Comparison of ENCODE assay signal across 20 cellular contexts in genomic region chr2:11540996-11541692, GRCh38. TPM values are rescaled to one million over a fixed set of nuclear protein-coding genes. Genes with fewer than 3 reads are reported as not detected.
DNase-seq lines count a peak whose midpoint lies in the region; ATAC-seq and TF ChIP-seq lines count a peak whose summit lies in the region.
"Had no signal": no experiment of that assay in that cellular context is flagged by ENCODE, and none has a peak within 500 bp of the region (broad histone marks: within the 10 kb centered on the region; RNA-seq: fewer than 3 reads in every experiment).

No MANE protein-coding gene starts in this region.

- no peak for ATAC-seq in HG02763 (IDR thresholded peaks at IDR 0.05; ENCODE audit: unreplicated experiment)
- no peak for ATAC-seq in HG02588 (IDR thresholded peaks at IDR 0.05; ENCODE audit: unreplicated experiment)
- ATAC-seq: activated naive CD8-positive, alpha-beta T cell treated with anti-CD3 and anti-CD28 coated beads, Interleukin-2, amount 50 U/mL, for 24 hours; Panc1 had no signal

- no TSS peak for BruUV-seq in MCF 10A (replicated peaks; lab: Mats Ljungman, UMichigan)
- BruUV-seq in mammary epithelial cell (replicated peaks; lab: Mats Ljungman, UMichigan), result no TSS peak

- no peak overlapping the region for H3K9ac ChIP-seq in mammary epithelial cell (ENCODE audit: insufficient read depth, low read length)
- no peak overlapping the region for H3K9ac ChIP-seq in iPS-18a (ENCODE audit: low read length)

- H3K36me3 Mint-ChIP-seq in MCF 10A (ENCODE audit: insufficient read depth, unreplicated experiment), result no peaks in the 10 kb centered on the region
- peaks cover 4% of the 10 kb centered on the region for H3K36me3 Mint-ChIP-seq in type B pancreatic cell
- H3K36me3 Mint-ChIP-seq: brain had no signal

- H3K36me3 ChIP-seq in mammary epithelial cell (ENCODE audit: insufficient read depth, low read length) (no peaks in the 10 kb centered on the region), iPS-18a (ENCODE audit: control insufficient read depth, low read depth, low read length) (no peaks in the 10 kb centered on the region)
- H3K36me3 ChIP-seq: HAP-1, heart right ventricle, SJSA1, spleen had no signal

- TF ChIP-seq CTCF in MCF 10A (IDR thresholded peaks at IDR 0.05; ENCODE audit: unreplicated experiment) (no peak), mammary epithelial cell (conservative IDR thresholded peaks at IDR 0.05 in 1 of 2, IDR thresholded peaks at IDR 0.05 in 1 of 2; ENCODE audit: extremely low read depth in 1 of 2, insufficient read depth in 1 of 2, low read depth in 1 of 2, low read length in 2 of 2) (no peak), type B pancreatic cell (conservative IDR thresholded peaks at IDR 0.05) (no peak)

- intact Hi-C loops in MCF 10A (cut with micrococcal nuclease), result no loop called here
- intact Hi-C loops in mammary epithelial cell (cut with micrococcal nuclease), result no loop called here

- 70% methylated on average over 4 of the region's 11 CpGs for WGBS in mammary epithelial cell (ENCODE audit: low coverage, missing lambda C conversion rate)

- peaks cover 7% of the 10 kb centered on the region for H3K27me3 Mint-ChIP-seq in MCF 10A (ENCODE audit: insufficient read depth, unreplicated experiment)
- H3K27me3 Mint-ChIP-seq in type B pancreatic cell, result peaks cover 7% of the 10 kb centered on the region
- H3K27me3 Mint-ChIP-seq: brain had no signal

- in situ Hi-C loops in mammary epithelial cell (cut with MboI; ENCODE audit: low sequenced_read_pairs in 2 of 2), result no loop called here

- dilution Hi-C loops in mammary epithelial cell (cut with HindIII; ENCODE audit: low sequenced_read_pairs), result no loop called here

- no peak for DNase-seq in MCF 10A (ENCODE audit: unreplicated experiment)
- no peak for DNase-seq in mammary epithelial cell
- DNase-seq in NCI-H2029 (lab: John Stamatoyannopoulos, UW), result peak; percentile 31
- DNase-seq in type B pancreatic cell (ENCODE audit: extremely low spot score, unreplicated experiment), result peak; percentile 48
- DNase-seq in MV-4-11 (lab: John Stamatoyannopoulos, UW), result no peak
- DNase-seq: ACHN; activated CD8-positive, alpha-beta memory T cell treated with anti-CD3 and anti-CD28 coated beads, Interleukin-2, amount 50 U/mL, for 4 hours; activated naive CD8-positive, alpha-beta T cell treated with anti-CD3 and anti-CD28 coated beads, Interleukin-2, amount 50 U/mL, for 24 hours; Kasumi-1; spleen; stimulated activated CD4-positive, alpha-beta T cell treated with anti-CD3 and anti-CD28 coated beads, Interleukin-4, amount 100 ng/mL, for 24 hours had no signal

- CTCF ChIA-PET in MCF 10A (lab: Yijun Ruan, JAX), result interaction anchor here (0.7 to 5.3 kb wide), 3 partner anchors 15 to 41 kb away, joined by 3 to 26 read pairs (median 3); no protein-coding TSS in a partner anchor
- CTCF ChIA-PET in mammary epithelial cell (lab: Charles Lee; ENCODE audit: low non-redundant PET), result no interaction called here

- H3K27ac Mint-ChIP-seq in MCF 10A (ENCODE audit: low read depth, unreplicated experiment), result no peak overlapping the region
- no peak overlapping the region for H3K27ac Mint-ChIP-seq in type B pancreatic cell
- H3K27ac Mint-ChIP-seq: activated naive CD8-positive, alpha-beta T cell treated with anti-CD3 and anti-CD28 coated beads, Interleukin-2, amount 50 U/mL, for 24 hours had no signal

- peaks cover 4% of the 10 kb centered on the region for H3K27me3 ChIP-seq in mammary epithelial cell (ENCODE audit: insufficient read depth, low read length)
- H3K27me3 ChIP-seq in iPS-18a (ENCODE audit: control insufficient read depth, insufficient read depth, low read length), result no peaks in the 10 kb centered on the region

- no peak overlapping the region for H3K27ac ChIP-seq in mammary epithelial cell (ENCODE audit: insufficient read depth, low read depth, low read length)
- no peak overlapping the region for H3K27ac ChIP-seq in iPS-18a (ENCODE audit: low read length)
- H3K27ac ChIP-seq: coronary artery, SJSA1, spleen had no signal

- POLR2A ChIA-PET in MCF 10A (lab: Yijun Ruan, JAX), result no interaction called here

- no peaks in the 10 kb centered on the region for H3K9me3 ChIP-seq in mammary epithelial cell (replicated peaks; ENCODE audit: insufficient read depth, low read length)
- no peaks in the 10 kb centered on the region for H3K9me3 ChIP-seq in iPS-18a (ENCODE audit: control insufficient read depth, low read depth, low read length)
- H3K9me3 ChIP-seq: HAP-1, heart right ventricle, SJSA1, spleen had no signal

- H3K79me2 ChIP-seq in mammary epithelial cell (ENCODE audit: insufficient read depth, low read length), result no peaks in the 10 kb centered on the region

- H3K9me3 Mint-ChIP-seq in MCF 10A (ENCODE audit: unreplicated experiment), result no peaks in the 10 kb centered on the region
- H3K9me3 Mint-ChIP-seq in type B pancreatic cell, result no peaks in the 10 kb centered on the region
- H3K9me3 Mint-ChIP-seq: activated naive CD8-positive, alpha-beta T cell treated with anti-CD3 and anti-CD28 coated beads, Interleukin-2, amount 50 U/mL, for 24 hours; brain had no signal

- H3K4me3 Mint-ChIP-seq in MCF 10A (ENCODE audit: unreplicated experiment), result peak overlapping the region; percentile 69
- no peak overlapping the region for H3K4me3 Mint-ChIP-seq in type B pancreatic cell
- H3K4me3 Mint-ChIP-seq: activated naive CD8-positive, alpha-beta T cell treated with anti-CD3 and anti-CD28 coated beads, Interleukin-2, amount 50 U/mL, for 24 hours; brain had no signal

- H3K4me1 ChIP-seq in mammary epithelial cell (ENCODE audit: insufficient read depth, low read length) (no peaks in the 10 kb centered on the region), iPS-18a (ENCODE audit: control insufficient read depth, low read depth, low read length) (peaks cover 38% of the 10 kb centered on the region)
- H3K4me1 ChIP-seq: HAP-1, SJSA1, spleen had no signal

- no peak overlapping the region for H2AFZ ChIP-seq in mammary epithelial cell (ENCODE audit: low read depth, low read length)

- H3K4me1 Mint-ChIP-seq in MCF 10A (ENCODE audit: insufficient read depth, unreplicated experiment) (peaks cover 32% of the 10 kb centered on the region), type B pancreatic cell (ENCODE audit: unreplicated experiment) (peaks cover 37% of the 10 kb centered on the region)
- H3K4me1 Mint-ChIP-seq: activated naive CD8-positive, alpha-beta T cell treated with anti-CD3 and anti-CD28 coated beads, Interleukin-2, amount 50 U/mL, for 24 hours had no signal

- H3K4me3 ChIP-seq in mammary epithelial cell (replicated peaks in 1 of 3; ENCODE audit: insufficient read depth in 1 of 3, low read depth in 2 of 3, low read length in 3 of 3) (no peak overlapping the region), iPS-18a (ENCODE audit: low read length) (peak overlapping the region; percentile 9)
- H3K4me3 ChIP-seq: coronary artery, HAP-1, heart right ventricle, SJSA1, spleen had no signal

- H4K20me1 ChIP-seq in mammary epithelial cell (ENCODE audit: insufficient read depth, low read length), result no peaks in the 10 kb centered on the region

- H3K4me2 ChIP-seq in mammary epithelial cell (ENCODE audit: insufficient read depth, low read depth, low read length), result no peak overlapping the region

RNA-seq across cellular contexts. Expression of gene GREB1, which starts 7.3 kb away (rescaled TPM):
- total RNA-seq in MCF 10A (2022), result 1.7 and 2.3 TPM in 2 replicates
- total RNA-seq in mammary epithelial cell, result 1 to 10 TPM; 2.1 to 2.2 TPM
- polyA plus RNA-seq in mammary epithelial cell, result 0.28 TPM
- polyA minus RNA-seq in mammary epithelial cell, result 1.7 TPM
- 7.5 and 50.5 TPM in 2 replicates for total RNA-seq in type B pancreatic cell (ENCODE audit: low replicate concordance)
- total RNA-seq: SJSA1 had no signal

Comparison
In these comparisons a context has a peak if more than half of its experiments do, and no peak if none do; other contexts are left out.
1. DNase-seq: peak in NCI-H2029 (single experiment) and type B pancreatic cell (single experiment); none in MCF 10A (single experiment), mammary epithelial cell (single experiment) and MV-4-11 (single experiment).